Comparison of ENCODE assay signal across 12 cellular contexts in genomic region chr6:7640607-7641577, GRCh38. TPM values are rescaled to one million over a fixed set of nuclear protein-coding genes. Genes with fewer than 3 reads are reported as not detected.
DNase-seq lines count a peak whose midpoint lies in the region; ATAC-seq and TF ChIP-seq lines count a peak whose summit lies in the region.
"Had no signal": no experiment of that assay in that cellular context is flagged by ENCODE, and none has a peak within 500 bp of the region (broad histone marks: within the 10 kb centered on the region; RNA-seq: fewer than 3 reads in every experiment).

No MANE protein-coding gene starts in this region.

- H3K4me1 Mint-ChIP-seq in GM23338 (no peaks in the 10 kb centered on the region), progenitor cell of endocrine pancreas (ENCODE audit: low read depth) (peaks cover 5% of the 10 kb centered on the region), CD14-positive monocyte (peaks cover 7% of the 10 kb centered on the region)
- H3K4me1 Mint-ChIP-seq: activated B cell treated with CpG ODN at 0.5 μM for 24 hours had no signal

- no peaks in the 10 kb centered on the region for H3F3A ChIP-seq in GM23338 (replicated peaks; ENCODE audit: low read depth)

- H3K27ac ChIP-seq in GM23338 (ENCODE audit: low read depth) (no peak overlapping the region), fibroblast of lung (ENCODE audit: insufficient read depth, low read length) (no peak overlapping the region)

- H3K4me1 ChIP-seq in GM23338 (ENCODE audit: insufficient read depth) (no peaks in the 10 kb centered on the region), fibroblast of lung (ENCODE audit: control insufficient read depth, extremely low read depth, insufficient read depth, low read length) (no peaks in the 10 kb centered on the region)

- intact Hi-C loops in CD14-positive monocyte (cut with micrococcal nuclease) = no loop called here

- H3K9me3 Mint-ChIP-seq in GM23338 (no peaks in the 10 kb centered on the region), progenitor cell of endocrine pancreas (ENCODE audit: low read depth) (no peaks in the 10 kb centered on the region), CD14-positive monocyte (peaks cover 0 to 3% (median 0%) of the 10 kb centered on the region in 7 donors)
- H3K9me3 Mint-ChIP-seq: activated B cell treated with CpG ODN at 0.5 μM for 24 hours had no signal

- H3K79me2 ChIP-seq in GM23338 (replicated peaks; ENCODE audit: insufficient read depth) (no peaks in the 10 kb centered on the region), fibroblast of lung (ENCODE audit: control insufficient read depth, insufficient read depth, low read length) (no peaks in the 10 kb centered on the region)

- H2AFZ ChIP-seq in GM23338 (no peak overlapping the region), fibroblast of lung (ENCODE audit: low read length) (no peak overlapping the region)

- H4K20me1 ChIP-seq in GM23338 (replicated peaks; ENCODE audit: insufficient read depth) (no peaks in the 10 kb centered on the region), fibroblast of lung (ENCODE audit: control insufficient read depth, extremely low read depth, insufficient read depth, low read length) (no peaks in the 10 kb centered on the region)

- peak; percentile 36 for DNase-seq in GM23338 (ENCODE audit: low spot score)
- DNase-seq in RPMI7951 (ENCODE audit: low read depth) = peak; percentile 73
- peak; percentile 41 to 87 for DNase-seq in fibroblast of lung (ENCODE audit: low read depth in 2 of 2)
- peak; percentile 79 for DNase-seq in retinal pigment epithelial cell (ENCODE audit: low read depth)
- DNase-seq in NCI-H1092 treated with DMSO at 0.1 percent for 48 hours (lab: John Stamatoyannopoulos, UW) = no peak
- no peak for DNase-seq in epidermal melanocyte (ENCODE audit: insufficient read length, low spot score)
- no peak for DNase-seq in progenitor cell of endocrine pancreas (ENCODE audit: low spot score, unreplicated experiment)
- DNase-seq in CD14-positive monocyte (ENCODE audit: low spot score) = no peak
- DNase-seq: activated B cell treated with CpG ODN at 0.5 μM for 24 hours; activated gamma-delta T cell; NCI-H1417 treated with DMSO at 0.1 percent for 48 hours; stimulated activated CD4-positive, alpha-beta T cell treated with anti-CD3 and anti-CD28 coated beads, Interleukin-4, amount 100 ng/mL, for 24 hours had no signal

- ATAC-seq in GM23338 = peak; percentile 77

- H3K36me3 ChIP-seq in GM23338 (ENCODE audit: insufficient read depth) (no peaks in the 10 kb centered on the region), fibroblast of lung (ENCODE audit: control insufficient read depth, insufficient read depth, low read length) (no peaks in the 10 kb centered on the region)

- H3K4me3 Mint-ChIP-seq in GM23338 (no peak overlapping the region), progenitor cell of endocrine pancreas (ENCODE audit: low read depth) (no peak overlapping the region), CD14-positive monocyte (no peak overlapping the region)
- H3K4me3 Mint-ChIP-seq: activated B cell treated with CpG ODN at 0.5 μM for 24 hours had no signal

- peaks cover 1% of the 10 kb centered on the region for H3K27me3 Mint-ChIP-seq in GM23338 (ENCODE audit: insufficient read depth, low read depth, poor library complexity)
- H3K27me3 Mint-ChIP-seq in progenitor cell of endocrine pancreas = no peaks in the 10 kb centered on the region
- H3K27me3 Mint-ChIP-seq in CD14-positive monocyte (ENCODE audit: low read depth in 3 of 3) = peaks cover 0 to 3% (median 1%) of the 10 kb centered on the region in 3 donors

- H3K4me3 ChIP-seq in GM23338 (no peak overlapping the region), fibroblast of lung (replicated peaks in 1 of 4; ENCODE audit: control extremely low read depth in 1 of 4, insufficient read depth in 1 of 4, low read depth in 3 of 4, low read length in 4 of 4) (no peak overlapping the region), retinal pigment epithelial cell (ENCODE audit: low read length) (no peak overlapping the region)

- H3K27me3 ChIP-seq in GM23338 (ENCODE audit: insufficient read depth) (no peaks in the 10 kb centered on the region), fibroblast of lung (ENCODE audit: control insufficient read depth, insufficient read depth, low read length) (no peaks in the 10 kb centered on the region)

- H3K9ac ChIP-seq in fibroblast of lung (ENCODE audit: insufficient read depth, low read length) = no peak overlapping the region

- TF ChIP-seq CTCF in GM23338 (conservative IDR thresholded peaks at IDR 0.05; ENCODE audit: low read depth in 2 of 2) (peak in 1 of 2 experiments; percentile 27; a peak in 1 of 4 replicates), fibroblast of lung (conservative IDR thresholded peaks at IDR 0.05 in 1 of 2, IDR thresholded peaks at IDR 0.05 in 1 of 2; ENCODE audit: low read depth in 1 of 2, low read length in 2 of 2) (no peak), retinal pigment epithelial cell (conservative IDR thresholded peaks at IDR 0.05; ENCODE audit: low read depth, low read length) (peak; percentile 30), progenitor cell of endocrine pancreas (IDR thresholded peaks at IDR 0.05; ENCODE audit: unreplicated experiment) (no peak), CD14-positive monocyte (IDR thresholded peaks at IDR 0.05) (no peak)

- 0 out of 2 replicates have a peak, but pooled peaks cover 3% of the 10 kb centered on the region for H3K9me2 ChIP-seq in GM23338 (ENCODE audit: insufficient read depth)

- H3K4me2 ChIP-seq in GM23338 (no peak overlapping the region), fibroblast of lung (ENCODE audit: extremely low read depth, insufficient read depth, low read length) (no peak overlapping the region)

- no peak overlapping the region for H3K27ac Mint-ChIP-seq in GM23338
- no peak overlapping the region for H3K27ac Mint-ChIP-seq in progenitor cell of endocrine pancreas
- H3K27ac Mint-ChIP-seq in CD14-positive monocyte = no peak overlapping the region
- H3K27ac Mint-ChIP-seq: activated B cell treated with CpG ODN at 0.5 μM for 24 hours had no signal

- H3K36me3 Mint-ChIP-seq in GM23338 (ENCODE audit: low read depth) (no peaks in the 10 kb centered on the region), progenitor cell of endocrine pancreas (ENCODE audit: insufficient read depth) (peaks cover 1% of the 10 kb centered on the region), CD14-positive monocyte (no peaks in the 10 kb centered on the region)

- H3K9me3 ChIP-seq in fibroblast of lung (ENCODE audit: control insufficient read depth, insufficient read depth, low read depth, low read length) = no peaks in the 10 kb centered on the region

TF ChIP-seq in GM23338, 12 proteins besides CTCF, POLR2A, EP300 and RAD21 (continues in another document):
- no peak for TF ChIP-seq CREB1 (CRISPR knock-in tag; IDR thresholded peaks at IDR 0.05; ENCODE audit: low read depth)
- no peak for TF ChIP-seq JUNB (IDR thresholded peaks at IDR 0.05; ENCODE audit: unreplicated experiment)
- TF ChIP-seq STAT1 (IDR thresholded peaks at IDR 0.05; ENCODE audit: unreplicated experiment) = no peak

RNA-seq across cellular contexts. Expression of gene SNRNP48, which starts 50.9 kb away (rescaled TPM):
- 23.9 and 27.0 TPM in 2 replicates for total RNA-seq in GM23338 (2014; rRNA removed; shearing (Covaris generic))
- 12.0 and 17.2 TPM in 2 replicates for polyA plus RNA-seq in GM23338 (2016; fragmentation: Nextera tagmentation; extraction: Ambion mirVana)
- total RNA-seq in RPMI7951 (2014; rRNA removed; shearing (Covaris generic)) = 18.5 and 19.2 TPM in 2 replicates
- total RNA-seq in fibroblast of lung = 8.3 and 10.0 TPM in 2 replicates
- polyA plus RNA-seq in fibroblast of lung = 7.2 and 9.1 TPM in 2 replicates
- 5.4 and 5.5 TPM in 2 replicates for polyA plus RNA-seq in fibroblast of lung (2012)
- 1.2 and 3.6 TPM in 2 replicates for polyA minus RNA-seq in fibroblast of lung (ENCODE audit: low replicate concordance)
- total RNA-seq in progenitor cell of endocrine pancreas = 19.2 and 20.1 TPM in 2 replicates
- polyA plus RNA-seq in CD14-positive monocyte = 1 to 10 TPM; 5.1 to 5.9 TPM

Comparison
In these comparisons a context has a peak if more than half of its experiments do, and no peak if none do; other contexts are left out.
1. DNase-seq: peak in GM23338 (single experiment), RPMI7951 (single experiment), fibroblast of lung (2 of 2) and retinal pigment epithelial cell (single experiment); none in NCI-H1092 treated with DMSO at 0.1 percent for 48 hours (single experiment), epidermal melanocyte (single experiment), progenitor cell of endocrine pancreas (single experiment) and CD14-positive monocyte (single experiment).